In genomic region chr6:78570044-78570443, GRCh38 we compare ENCODE assay signal across 23 cellular contexts.
"Had no signal": no experiment of that assay in that cellular context is flagged by ENCODE, and none has a peak within 500 bp of the region (broad histone marks: within the 10 kb centered on the region; RNA-seq: fewer than 3 reads in every experiment).

No MANE protein-coding gene starts in this region.

- H3K4me3 Mint-ChIP-seq: natural killer cell treated with Interleukin-12 subunit alpha and Interleukin-12 subunit beta and Interleukin-15 and Interleukin-18, amount 100 ng/mL, for 72 hours; stimulated activated effector memory CD8-positive, alpha-beta T cell treated with anti-CD3 and anti-CD28 coated beads, Interleukin-12 subunit alpha, Interleukin-12 subunit beta, amount 100 ng/mL, for 72 hours; type B pancreatic cell had no signal

- ATAC-seq: foreskin keratinocyte; left colon; left ventricle myocardium superior; natural killer cell treated with Interleukin-12 subunit alpha and Interleukin-12 subunit beta and Interleukin-15 and Interleukin-18, amount 100 ng/mL, for 72 hours; pancreas; right lobe of liver; stimulated activated effector memory CD8-positive, alpha-beta T cell treated with anti-CD3 and anti-CD28 coated beads, Interleukin-12 subunit alpha, Interleukin-12 subunit beta, amount 100 ng/mL, for 72 hours; stimulated activated naive CD8-positive, alpha-beta T cell treated with anti-CD3 and anti-CD28 coated beads, Interleukin-15, Interleukin-2, amounts not matched to agents 100 U/mL and 50 U/mL, for 24 hours had no signal

- H3K4me3 ChIP-seq: colonic mucosa, lung, pancreas, prostate gland, right lobe of liver, suprapubic skin, thyroid gland had no signal

- H3K36me3 Mint-ChIP-seq: natural killer cell treated with Interleukin-12 subunit alpha and Interleukin-12 subunit beta and Interleukin-15 and Interleukin-18, amount 100 ng/mL, for 72 hours; stimulated activated effector memory CD8-positive, alpha-beta T cell treated with anti-CD3 and anti-CD28 coated beads, Interleukin-12 subunit alpha, Interleukin-12 subunit beta, amount 100 ng/mL, for 72 hours; type B pancreatic cell had no signal

- H3K27ac ChIP-seq: colonic mucosa, foreskin keratinocyte, pancreas, prostate gland, right lobe of liver, suprapubic skin, thyroid gland had no signal

- DNase-seq: colonic mucosa; dermis blood vessel endothelial cell; erythroblast; foreskin keratinocyte; kidney; left colon; left ventricle myocardium superior; mesenchymal stem cell; midbrain; occipital lobe; pancreas; retina; right lobe of liver; stimulated activated CD4-positive, alpha-beta T cell treated with anti-CD3 and anti-CD28 coated beads, Interleukin-4, amount 100 ng/mL, for 1 hour; stimulated activated CD8-positive, alpha-beta memory T cell treated with anti-CD3 and anti-CD28 coated beads, Interleukin-4, amount 100 ng/mL, for 48 hours; stimulated activated naive CD8-positive, alpha-beta T cell treated with anti-CD3 and anti-CD28 coated beads, Interleukin-15, Interleukin-2, amounts not matched to agents 100 U/mL and 50 U/mL, for 24 hours; thyroid gland had no signal

- H3K27ac Mint-ChIP-seq: natural killer cell treated with Interleukin-12 subunit alpha and Interleukin-12 subunit beta and Interleukin-15 and Interleukin-18, amount 100 ng/mL, for 72 hours; stimulated activated effector memory CD8-positive, alpha-beta T cell treated with anti-CD3 and anti-CD28 coated beads, Interleukin-12 subunit alpha, Interleukin-12 subunit beta, amount 100 ng/mL, for 72 hours; type B pancreatic cell had no signal

- H3K27me3 ChIP-seq: colonic mucosa, foreskin keratinocyte, pancreas, right lobe of liver, suprapubic skin, thyroid gland had no signal

- H3K4me1 Mint-ChIP-seq: stimulated activated effector memory CD8-positive, alpha-beta T cell treated with anti-CD3 and anti-CD28 coated beads, Interleukin-12 subunit alpha, Interleukin-12 subunit beta, amount 100 ng/mL, for 72 hours had no signal

- H3K36me3 ChIP-seq: colonic mucosa, pancreas, prostate gland, right lobe of liver, suprapubic skin, thyroid gland had no signal

- H3K4me1 ChIP-seq: colonic mucosa, foreskin keratinocyte, pancreas, prostate gland, right lobe of liver, suprapubic skin, thyroid gland had no signal

- H3K9me3 Mint-ChIP-seq: type B pancreatic cell had no signal

- H3K9me3 ChIP-seq: colonic mucosa, pancreas, prostate gland, right lobe of liver, suprapubic skin, thyroid gland had no signal

- H3K27me3 Mint-ChIP-seq: natural killer cell treated with Interleukin-12 subunit alpha and Interleukin-12 subunit beta and Interleukin-15 and Interleukin-18, amount 100 ng/mL, for 72 hours; type B pancreatic cell had no signal
